Comparison of ENCODE assay signal across 8 cellular contexts in genomic region chr3:37163262-37164020, GRCh38. TPM values are rescaled to one million over a fixed set of nuclear protein-coding genes. Genes with fewer than 3 reads are reported as not detected.
DNase-seq lines count a peak whose midpoint lies in the region; ATAC-seq and TF ChIP-seq lines count a peak whose summit lies in the region.

No MANE protein-coding gene starts in this region.

- peaks cover 5% of the 10 kb centered on the region for H4K20me1 ChIP-seq in IMR-90 (ENCODE audit: insufficient read depth, low read length)

- peak overlapping the region; percentile 61; the same call in 1 of the 2 replicates for H2BK20ac ChIP-seq in IMR-90 (ENCODE audit: low read depth, low read length)

- peaks cover 4% of the 10 kb centered on the region; the same call in 1 of the 2 replicates for H3K9me1 ChIP-seq in IMR-90 (ENCODE audit: insufficient read depth, low read length)

- no peaks in the 10 kb centered on the region for H3K27me3 Mint-ChIP-seq in MCF 10A (ENCODE audit: insufficient read depth, unreplicated experiment)
- no peaks in the 10 kb centered on the region for H3K27me3 Mint-ChIP-seq in effector memory CD8-positive, alpha-beta T cell

- peak overlapping the region; percentile 19; the same call in 1 of the 2 replicates for H4K91ac ChIP-seq in IMR-90 (ENCODE audit: insufficient read depth, low read depth, low read length)

- in situ Hi-C loops in IMR-90 (cut with MboI; ENCODE audit: low sequenced_read_pairs) = no loop called here

- H3K36me3 ChIP-seq in breast epithelium = no peaks in the 10 kb centered on the region
- peaks cover 7% of the 10 kb centered on the region for H3K36me3 ChIP-seq in IMR-90 (ENCODE audit: control insufficient read depth, insufficient read depth, low read length)

- H3K27me3 ChIP-seq in breast epithelium = no peaks in the 10 kb centered on the region
- no peaks in the 10 kb centered on the region for H3K27me3 ChIP-seq in IMR-90 (ENCODE audit: control insufficient read depth, insufficient read depth, low read length)

- peaks cover 26 to 52% of the 10 kb centered on the region in 2 experiments for H3K79me1 ChIP-seq in IMR-90 (ENCODE audit: low read depth in 1 of 2, low read length in 2 of 2)

- DNase-seq in MCF 10A (ENCODE audit: unreplicated experiment) (no peak), breast epithelium (ENCODE audit: low spot score in 2 of 2) (no peak), IMR-90 (peak; percentile 82), middle frontal gyrus (ENCODE audit: extremely low spot score, low spot score) (no peak), NCI-H2171 treated with DMSO at 0.1 percent for 48 hours (lab: John Stamatoyannopoulos, UW) (no peak), NCI-H82 (lab: John Stamatoyannopoulos, UW) (no peak)
- no peak for DNase-seq in effector memory CD8-positive, alpha-beta T cell
- DNase-seq in stimulated activated naive CD8-positive, alpha-beta T cell treated with anti-CD3 and anti-CD28 coated beads, Interleukin-15, Interleukin-2, amounts not matched to agents 100 U/mL and 50 U/mL, for 24 hours = peak; percentile 61

- no peak overlapping the region for H3K56ac ChIP-seq in IMR-90 (ENCODE audit: extremely low read depth, insufficient read depth, low read length)

- TF ChIP-seq RAD21 in IMR-90 (IDR thresholded peaks at IDR 0.05; ENCODE audit: low read length) = no peak

- H2BK120ac ChIP-seq in IMR-90 (ENCODE audit: low read depth, low read length) = peak overlapping the region; percentile 82

- H3K36me3 Mint-ChIP-seq in MCF 10A (ENCODE audit: insufficient read depth, unreplicated experiment) = peaks cover 54% of the 10 kb centered on the region
- H3K36me3 Mint-ChIP-seq in effector memory CD8-positive, alpha-beta T cell (ENCODE audit: insufficient read depth) = peaks cover 11% of the 10 kb centered on the region

- H3K4me1 ChIP-seq in breast epithelium = no peaks in the 10 kb centered on the region
- peaks cover 3% of the 10 kb centered on the region; the same call in 1 of the 2 replicates for H3K4me1 ChIP-seq in IMR-90 (ENCODE audit: control insufficient read depth, insufficient read depth, low read length)

- intact Hi-C loops in MCF 10A (cut with micrococcal nuclease) = no loop called here
- intact Hi-C loops in breast epithelium (cut with DNase I; ENCODE audit: low total_unique reads) = no loop called here
- intact Hi-C loops in IMR-90 (cut with micrococcal nuclease) = no loop called here

- H3K9ac ChIP-seq in IMR-90 (ENCODE audit: low read depth, low read length) = no peak overlapping the region

- peak overlapping the region in 1 of 2 experiments; percentile 76; a peak in 2 of 4 replicates for H4K8ac ChIP-seq in IMR-90 (ENCODE audit: low read depth in 2 of 2, low read length in 2 of 2)

- peak overlapping the region; percentile 14 for H3K23ac ChIP-seq in IMR-90 (ENCODE audit: low read depth, low read length)

- dilution Hi-C loops in IMR-90 (cut with HindIII; ENCODE audit: low sequenced_read_pairs, unreplicated experiment) = no loop called here

- POLR2A ChIA-PET in MCF 10A (lab: Yijun Ruan, JAX) = interaction anchor here (0.9 to 1.5 kb wide), 2 partner anchors 9 to 50 kb away, joined by 3 read pairs; no protein-coding TSS in a partner anchor
- POLR2A ChIA-PET in IMR-90 (lab: Charles Lee; ENCODE audit: unreplicated experiment) = no interaction called here

- peak overlapping the region; percentile 87 for H3K14ac ChIP-seq in IMR-90 (replicated peaks; ENCODE audit: low read depth, low read length)

- H4K5ac ChIP-seq in IMR-90 (ENCODE audit: low read depth, low read length) = no peak overlapping the region

- peak; percentile 51 for ATAC-seq in IMR-90 (ENCODE audit: low read depth)
- ATAC-seq in effector memory CD8-positive, alpha-beta T cell (replicated peaks) = peak; percentile 52
- peak; percentile 95 for ATAC-seq in stimulated activated naive CD8-positive, alpha-beta T cell treated with anti-CD3 and anti-CD28 coated beads, Interleukin-15, Interleukin-2, amounts not matched to agents 100 U/mL and 50 U/mL, for 24 hours

- no peak overlapping the region for H2AK9ac ChIP-seq in IMR-90 (replicated peaks; ENCODE audit: low read depth, low read length, poor library complexity)

- peak overlapping the region; percentile 5; the same call in 1 of the 2 replicates for H3K18ac ChIP-seq in IMR-90 (ENCODE audit: low read depth, low read length)

- H3K4me3 Mint-ChIP-seq in MCF 10A (ENCODE audit: unreplicated experiment) = no peak overlapping the region
- peak overlapping the region; percentile 31 to 40 for H3K4me3 Mint-ChIP-seq in effector memory CD8-positive, alpha-beta T cell

- no peak for TF ChIP-seq CTCF in MCF 10A (IDR thresholded peaks at IDR 0.05; ENCODE audit: unreplicated experiment)
- TF ChIP-seq CTCF in breast epithelium (IDR thresholded peaks at IDR 0.05) = no peak
- TF ChIP-seq CTCF in IMR-90 (conservative IDR thresholded peaks at IDR 0.05; ENCODE audit: low read depth, low read length) = no peak

- peaks cover 25% of the 10 kb centered on the region for H3K4me1 Mint-ChIP-seq in MCF 10A (ENCODE audit: insufficient read depth, unreplicated experiment)
- H3K4me1 Mint-ChIP-seq in effector memory CD8-positive, alpha-beta T cell (ENCODE audit: low read depth in 2 of 2) = peaks cover 18 to 37% of the 10 kb centered on the region in 2 donors

- TF ChIP-seq POLR2A in breast epithelium (IDR thresholded peaks at IDR 0.05) = no peak
- TF ChIP-seq POLR2A in IMR-90 (IDR thresholded peaks at IDR 0.05; ENCODE audit: low read depth, low read length) = no peak

- no peak overlapping the region for H2BK15ac ChIP-seq in IMR-90 (ENCODE audit: low read depth, low read length)

- BruUV-seq in MCF 10A (replicated peaks; lab: Mats Ljungman, UMichigan) (no TSS peak), IMR-90 (replicated peaks; lab: Mats Ljungman, UMichigan) (no TSS peak)

- H3K4me3 ChIP-seq in breast epithelium = no peak overlapping the region
- no peak overlapping the region for H3K4me3 ChIP-seq in IMR-90 (ENCODE audit: insufficient read depth, low read depth, low read length)

- no peak overlapping the region for H2AFZ ChIP-seq in IMR-90 (replicated peaks; ENCODE audit: low read length, poor library complexity)

- H3K4ac ChIP-seq in IMR-90 (ENCODE audit: low read depth, low read length) = peak overlapping the region; percentile 63

- H2AK5ac ChIP-seq in IMR-90 (ENCODE audit: low read depth, low read length) = peak overlapping the region; percentile 27; the same call in 1 of the 2 replicates

- no peaks in the 10 kb centered on the region for H3K9me3 Mint-ChIP-seq in MCF 10A (ENCODE audit: unreplicated experiment)
- H3K9me3 Mint-ChIP-seq in effector memory CD8-positive, alpha-beta T cell = no peaks in the 10 kb centered on the region

- H3K4me2 ChIP-seq in IMR-90 (ENCODE audit: low read depth, low read length) = no peak overlapping the region

- H3K27ac ChIP-seq in breast epithelium (no peak overlapping the region), IMR-90 (ENCODE audit: insufficient read depth, low read length) (peak overlapping the region; percentile 1; the same call in 1 of the 2 replicates)

- H3K9me3 ChIP-seq in breast epithelium (no peaks in the 10 kb centered on the region), IMR-90 (ENCODE audit: control insufficient read depth, insufficient read depth, low read length) (no peaks in the 10 kb centered on the region)

- peak overlapping the region; percentile 62 for H2BK5ac ChIP-seq in IMR-90 (ENCODE audit: low read depth, low read length, poor library complexity, severe bottlenecking)

- CTCF ChIA-PET in MCF 10A (lab: Yijun Ruan, JAX) (interaction anchor here (0.6 to 1.8 kb wide), 3 partner anchors 16 to 158 kb away, joined by 3 to 7 read pairs (median 4); no protein-coding TSS in a partner anchor), IMR-90 (lab: Yijun Ruan, JAX) (no interaction called here)

- peak overlapping the region; percentile 50 for H3K27ac Mint-ChIP-seq in MCF 10A (ENCODE audit: low read depth, unreplicated experiment)
- H3K27ac Mint-ChIP-seq in effector memory CD8-positive, alpha-beta T cell = peak overlapping the region; percentile 83 to 90

- WGBS in IMR-90 (ENCODE audit: extremely low coverage in 2 of 2, insufficient read length in 1 of 2), 2 experiments = no CpG with 5 or more reads among the region's 3 CpGs

TF ChIP-seq in IMR-90, 13 proteins besides CTCF, POLR2A, EP300 and RAD21 (continues in another document):
- TF ChIP-seq CEBPB (IDR thresholded peaks at IDR 0.05; ENCODE audit: low read depth, low read length) = no peak
- no peak for TF ChIP-seq CHD1 (IDR thresholded peaks at IDR 0.05; ENCODE audit: low read depth, low read length)
- TF ChIP-seq MXI1 (IDR thresholded peaks at IDR 0.05; ENCODE audit: borderline replicate concordance, low read depth, low read length) = no peak
- TF ChIP-seq, protein P1, sequence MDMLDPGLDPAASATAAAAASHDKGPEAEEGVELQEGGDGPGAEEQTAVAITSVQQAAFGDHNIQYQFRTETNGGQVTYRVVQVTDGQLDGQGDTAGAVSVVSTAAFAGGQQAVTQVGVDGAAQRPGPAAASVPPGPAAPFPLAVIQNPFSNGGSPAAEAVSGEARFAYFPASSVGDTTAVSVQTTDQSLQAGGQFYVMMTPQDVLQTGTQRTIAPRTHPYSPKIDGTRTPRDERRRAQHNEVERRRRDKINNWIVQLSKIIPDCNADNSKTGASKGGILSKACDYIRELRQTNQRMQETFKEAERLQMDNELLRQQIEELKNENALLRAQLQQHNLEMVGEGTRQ (IDR thresholded peaks at IDR 0.05; ENCODE audit: low read depth, low read length) = no peak
- no peak for TF ChIP-seq RCOR1 (IDR thresholded peaks at IDR 0.05; ENCODE audit: insufficient replicate concordance, low read length)
- no peak for TF ChIP-seq MAZ (IDR thresholded peaks at IDR 0.05; ENCODE audit: borderline replicate concordance, low read depth, low read length)
- TF ChIP-seq ELK1 (IDR thresholded peaks at IDR 0.05; ENCODE audit: borderline replicate concordance, low read depth, low read length) = no peak
- no peak for TF ChIP-seq RFX5 (IDR thresholded peaks at IDR 0.05; ENCODE audit: low read depth, low read length)
- TF ChIP-seq SMC3 (IDR thresholded peaks at IDR 0.05; ENCODE audit: low read depth, low read length) = no peak
- no peak for TF ChIP-seq BHLHE40 (IDR thresholded peaks at IDR 0.05; ENCODE audit: low read depth, low read length)
- no peak for TF ChIP-seq MAFK (IDR thresholded peaks at IDR 0.05; ENCODE audit: low read depth, low read length)

RNA-seq across cellular contexts. Expression of gene LRRFIP2, which starts 10.9 kb away (rescaled TPM):
- total RNA-seq in MCF 10A (2022) (76.6 and 92.2 TPM in 2 replicates), breast epithelium (10 to 100 TPM; 50.2 to 65.9 (median 65.9) TPM), IMR-90 (2012; rRNA removed) (20.6 and 45.8 TPM in 2 replicates)
- polyA plus RNA-seq in IMR-90 (2012; rRNA removed) = 27.6 and 31.0 TPM in 2 replicates
- polyA plus RNA-seq in IMR-90 (2012; cell fraction: cytosol; rRNA removed) = 6.4 and 9.3 TPM in 2 replicates
- polyA plus RNA-seq in IMR-90 (2012; cell fraction: nucleus; rRNA removed; ENCODE audit: low replicate concordance) = 8.9 and 43.4 TPM in 2 replicates

Comparison
In these comparisons a context has a peak if more than half of its experiments do, and no peak if none do; other contexts are left out.
1. DNase-seq: peak in IMR-90 (single experiment) and stimulated activated naive CD8-positive, alpha-beta T cell treated with anti-CD3 and anti-CD28 coated beads, Interleukin-15, Interleukin-2, amounts not matched to agents 100 U/mL and 50 U/mL, for 24 hours (single experiment); none in MCF 10A (single experiment), breast epithelium (0 of 2), effector memory CD8-positive, alpha-beta T cell (0 of 3), middle frontal gyrus (single experiment), NCI-H2171 treated with DMSO at 0.1 percent for 48 hours (single experiment) and NCI-H82 (single experiment).
2. Peak in every context shown above with its lines, with median percentiles within 50 percentile points of each other: ATAC-seq.